In the genomic region with DNA sequence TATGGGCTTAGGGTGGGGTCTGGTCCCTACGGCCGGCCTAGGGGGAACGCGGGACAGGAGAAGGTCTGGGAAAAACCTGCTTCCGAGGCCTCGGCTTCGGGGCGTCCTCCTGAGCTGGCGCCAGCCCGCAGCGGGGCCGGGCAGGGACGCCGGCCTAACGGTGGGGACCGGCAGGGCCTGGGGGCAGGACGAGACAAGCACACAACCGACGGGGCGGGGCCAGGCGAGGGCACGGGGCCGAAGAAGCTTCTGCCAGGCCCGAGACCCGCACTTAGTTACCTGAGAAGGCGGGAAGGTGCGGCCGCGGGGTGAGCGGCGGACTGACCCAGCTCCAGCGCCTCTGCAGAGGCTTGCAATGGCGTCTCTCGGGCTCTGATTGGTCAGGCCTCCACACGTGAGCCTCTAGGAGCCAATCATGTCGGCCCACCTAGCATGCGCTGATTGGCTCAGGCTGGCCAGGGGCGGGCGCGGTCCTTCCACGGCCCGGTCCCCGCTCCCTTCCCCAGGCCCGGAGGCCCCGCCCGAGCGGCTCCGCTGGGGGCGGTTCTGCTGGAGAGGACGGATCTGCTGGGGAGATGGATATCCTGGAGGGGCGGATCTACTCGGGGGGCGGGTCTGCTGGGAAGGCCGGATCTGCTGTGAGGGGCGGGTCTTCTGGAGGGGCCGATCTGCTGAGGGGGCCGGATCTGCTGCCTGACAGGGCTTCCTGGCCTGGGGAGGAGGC, we compare ENCODE assay signal across 1 cellular context.
A peak's percentile ranks its signal among the peaks of the same experiment; 100 is the strongest.
TF ChIP-seq lines count a peak whose summit lies in the region.

No MANE protein-coding gene starts in this region.

TF ChIP-seq in HepG2, 621 proteins besides CTCF, POLR2A, EP300 and RAD21 (continued from another document and continues in another):
- TF ChIP-seq, protein P1, sequence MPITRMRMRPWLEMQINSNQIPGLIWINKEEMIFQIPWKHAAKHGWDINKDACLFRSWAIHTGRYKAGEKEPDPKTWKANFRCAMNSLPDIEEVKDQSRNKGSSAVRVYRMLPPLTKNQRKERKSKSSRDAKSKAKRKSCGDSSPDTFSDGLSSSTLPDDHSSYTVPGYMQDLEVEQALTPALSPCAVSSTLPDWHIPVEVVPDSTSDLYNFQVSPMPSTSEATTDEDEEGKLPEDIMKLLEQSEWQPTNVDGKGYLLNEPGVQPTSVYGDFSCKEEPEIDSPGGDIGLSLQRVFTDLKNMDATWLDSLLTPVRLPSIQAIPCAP (CRISPR knock-in tag; IDR thresholded peaks at IDR 0.05; ENCODE audit: low read depth), result 0 out of 2 replicates have a peak, but pooled peaks have one; percentile 47
- TF ChIP-seq, protein P2, sequence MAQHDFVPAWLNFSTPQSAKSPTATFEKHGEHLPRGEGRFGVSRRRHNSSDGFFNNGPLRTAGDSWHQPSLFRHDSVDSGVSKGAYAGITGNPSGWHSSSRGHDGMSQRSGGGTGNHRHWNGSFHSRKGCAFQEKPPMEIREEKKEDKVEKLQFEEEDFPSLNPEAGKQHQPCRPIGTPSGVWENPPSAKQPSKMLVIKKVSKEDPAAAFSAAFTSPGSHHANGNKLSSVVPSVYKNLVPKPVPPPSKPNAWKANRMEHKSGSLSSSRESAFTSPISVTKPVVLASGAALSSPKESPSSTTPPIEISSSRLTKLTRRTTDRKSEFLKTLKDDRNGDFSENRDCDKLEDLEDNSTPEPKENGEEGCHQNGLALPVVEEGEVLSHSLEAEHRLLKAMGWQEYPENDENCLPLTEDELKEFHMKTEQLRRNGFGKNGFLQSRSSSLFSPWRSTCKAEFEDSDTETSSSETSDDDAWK (CRISPR knock-in tag; IDR thresholded peaks at IDR 0.05), result no peak
- TF ChIP-seq HOXA9 (CRISPR knock-in tag; IDR thresholded peaks at IDR 0.05; ENCODE audit: borderline replicate concordance) (no peak), BRD4 (CRISPR knock-in tag; IDR thresholded peaks at IDR 0.05) (peak; percentile 88; the same call in 1 of the 2 replicates), ZNF839 (CRISPR knock-in tag; IDR thresholded peaks at IDR 0.05; ENCODE audit: borderline replicate concordance) (no peak; the same call in 1 of the 2 replicates), NR2F2 (IDR thresholded peaks at IDR 0.05; ENCODE audit: borderline replicate concordance, low read depth) (no peak; the same call in 1 of the 2 replicates), PAX8 (CRISPR knock-in tag; IDR thresholded peaks at IDR 0.05; ENCODE audit: borderline replicate concordance) (no peak), REL (CRISPR knock-in tag; conservative IDR thresholded peaks at IDR 0.05) (no peak), IKZF1 (IDR thresholded peaks at IDR 0.05) (no peak), SIN3A (IDR thresholded peaks at IDR 0.05; ENCODE audit: borderline replicate concordance, low read depth, low read length) (no peak), ZBTB3 (CRISPR knock-in tag; IDR thresholded peaks at IDR 0.05; ENCODE audit: borderline replicate concordance, low read depth) (no peak), ELF1 (CRISPR knock-in tag; IDR thresholded peaks at IDR 0.05) (no peak; the same call in 1 of the 2 replicates), MAF1 (CRISPR knock-in tag; IDR thresholded peaks at IDR 0.05; ENCODE audit: borderline replicate concordance) (peak; percentile 58; the same call in 1 of the 2 replicates), HMGA1 (CRISPR knock-in tag; conservative IDR thresholded peaks at IDR 0.05) (no peak), ZNF256 (CRISPR knock-in tag; conservative IDR thresholded peaks at IDR 0.05) (peak; percentile 83), FOXA3 (CRISPR knock-in tag; IDR thresholded peaks at IDR 0.05) (no peak), NBN (conservative IDR thresholded peaks at IDR 0.05) (no peak), ZNF747 (CRISPR knock-in tag; IDR thresholded peaks at IDR 0.05; ENCODE audit: borderline replicate concordance) (no peak), ZNF674 (CRISPR knock-in tag; IDR thresholded peaks at IDR 0.05; ENCODE audit: low read depth) (no peak), NFE2L2 (IDR thresholded peaks at IDR 0.05; ENCODE audit: low read length) (no peak), CBX2 (IDR thresholded peaks at IDR 0.05; ENCODE audit: low read depth, low read length) (no peak), CBX2 (CRISPR knock-in tag; IDR thresholded peaks at IDR 0.05; ENCODE audit: low read depth) (no peak), ZNF274 (CRISPR knock-in tag; IDR thresholded peaks at IDR 0.05) (no peak; the same call in 1 of the 2 replicates), ISX (CRISPR knock-in tag; conservative IDR thresholded peaks at IDR 0.05) (0 out of 2 replicates have a peak, but pooled peaks have one; percentile 65), ZNF264 (CRISPR knock-in tag; IDR thresholded peaks at IDR 0.05) (peak; percentile 45), ZNF44 (CRISPR knock-in tag; IDR thresholded peaks at IDR 0.05) (no peak), MBNL3 (CRISPR knock-in tag; conservative IDR thresholded peaks at IDR 0.05) (no peak), RFXAP (CRISPR knock-in tag; IDR thresholded peaks at IDR 0.05; ENCODE audit: borderline replicate concordance) (peak; percentile 95), ZNF232 (CRISPR knock-in tag; IDR thresholded peaks at IDR 0.05; ENCODE audit: borderline replicate concordance) (peak; percentile 62; the same call in 1 of the 2 replicates)
- TF ChIP-seq, protein P3, sequence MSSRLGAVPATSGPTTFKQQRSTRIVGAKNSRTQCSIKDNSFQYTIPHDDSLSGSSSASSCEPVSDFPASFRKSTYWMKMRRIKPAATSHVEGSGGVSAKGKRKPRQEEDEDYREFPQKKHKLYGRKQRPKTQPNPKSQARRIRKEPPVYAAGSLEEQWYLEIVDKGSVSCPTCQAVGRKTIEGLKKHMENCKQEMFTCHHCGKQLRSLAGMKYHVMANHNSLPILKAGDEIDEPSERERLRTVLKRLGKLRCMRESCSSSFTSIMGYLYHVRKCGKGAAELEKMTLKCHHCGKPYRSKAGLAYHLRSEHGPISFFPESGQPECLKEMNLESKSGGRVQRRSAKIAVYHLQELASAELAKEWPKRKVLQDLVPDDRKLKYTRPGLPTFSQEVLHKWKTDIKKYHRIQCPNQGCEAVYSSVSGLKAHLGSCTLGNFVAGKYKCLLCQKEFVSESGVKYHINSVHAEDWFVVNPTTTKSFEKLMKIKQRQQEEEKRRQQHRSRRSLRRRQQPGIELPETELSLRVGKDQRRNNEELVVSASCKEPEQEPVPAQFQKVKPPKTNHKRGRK (CRISPR knock-in tag; IDR thresholded peaks at IDR 0.05), result no peak
- TF ChIP-seq, protein P4, sequence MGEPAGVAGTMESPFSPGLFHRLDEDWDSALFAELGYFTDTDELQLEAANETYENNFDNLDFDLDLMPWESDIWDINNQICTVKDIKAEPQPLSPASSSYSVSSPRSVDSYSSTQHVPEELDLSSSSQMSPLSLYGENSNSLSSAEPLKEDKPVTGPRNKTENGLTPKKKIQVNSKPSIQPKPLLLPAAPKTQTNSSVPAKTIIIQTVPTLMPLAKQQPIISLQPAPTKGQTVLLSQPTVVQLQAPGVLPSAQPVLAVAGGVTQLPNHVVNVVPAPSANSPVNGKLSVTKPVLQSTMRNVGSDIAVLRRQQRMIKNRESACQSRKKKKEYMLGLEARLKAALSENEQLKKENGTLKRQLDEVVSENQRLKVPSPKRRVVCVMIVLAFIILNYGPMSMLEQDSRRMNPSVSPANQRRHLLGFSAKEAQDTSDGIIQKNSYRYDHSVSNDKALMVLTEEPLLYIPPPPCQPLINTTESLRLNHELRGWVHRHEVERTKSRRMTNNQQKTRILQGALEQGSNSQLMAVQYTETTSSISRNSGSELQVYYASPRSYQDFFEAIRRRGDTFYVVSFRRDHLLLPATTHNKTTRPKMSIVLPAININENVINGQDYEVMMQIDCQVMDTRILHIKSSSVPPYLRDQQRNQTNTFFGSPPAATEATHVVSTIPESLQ (CRISPR knock-in tag; conservative IDR thresholded peaks at IDR 0.05), result no peak
- TF ChIP-seq, protein P5, sequence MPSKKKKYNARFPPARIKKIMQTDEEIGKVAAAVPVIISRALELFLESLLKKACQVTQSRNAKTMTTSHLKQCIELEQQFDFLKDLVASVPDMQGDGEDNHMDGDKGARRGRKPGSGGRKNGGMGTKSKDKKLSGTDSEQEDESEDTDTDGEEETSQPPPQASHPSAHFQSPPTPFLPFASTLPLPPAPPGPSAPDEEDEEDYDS (CRISPR knock-in tag; IDR thresholded peaks at IDR 0.05), result peak; percentile 70; the same call in 1 of the 2 replicates
- TF ChIP-seq, protein P6, sequence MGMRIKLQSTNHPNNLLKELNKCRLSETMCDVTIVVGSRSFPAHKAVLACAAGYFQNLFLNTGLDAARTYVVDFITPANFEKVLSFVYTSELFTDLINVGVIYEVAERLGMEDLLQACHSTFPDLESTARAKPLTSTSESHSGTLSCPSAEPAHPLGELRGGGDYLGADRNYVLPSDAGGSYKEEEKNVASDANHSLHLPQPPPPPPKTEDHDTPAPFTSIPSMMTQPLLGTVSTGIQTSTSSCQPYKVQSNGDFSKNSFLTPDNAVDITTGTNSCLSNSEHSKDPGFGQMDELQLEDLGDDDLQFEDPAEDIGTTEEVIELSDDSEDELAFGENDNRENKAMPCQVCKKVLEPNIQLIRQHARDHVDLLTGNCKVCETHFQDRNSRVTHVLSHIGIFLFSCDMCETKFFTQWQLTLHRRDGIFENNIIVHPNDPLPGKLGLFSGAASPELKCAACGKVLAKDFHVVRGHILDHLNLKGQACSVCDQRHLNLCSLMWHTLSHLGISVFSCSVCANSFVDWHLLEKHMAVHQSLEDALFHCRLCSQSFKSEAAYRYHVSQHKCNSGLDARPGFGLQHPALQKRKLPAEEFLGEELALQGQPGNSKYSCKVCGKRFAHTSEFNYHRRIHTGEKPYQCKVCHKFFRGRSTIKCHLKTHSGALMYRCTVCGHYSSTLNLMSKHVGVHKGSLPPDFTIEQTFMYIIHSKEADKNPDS (CRISPR knock-in tag; IDR thresholded peaks at IDR 0.05), result 0 out of 2 replicates have a peak, but pooled peaks have one; percentile 58
- TF ChIP-seq, protein P7, sequence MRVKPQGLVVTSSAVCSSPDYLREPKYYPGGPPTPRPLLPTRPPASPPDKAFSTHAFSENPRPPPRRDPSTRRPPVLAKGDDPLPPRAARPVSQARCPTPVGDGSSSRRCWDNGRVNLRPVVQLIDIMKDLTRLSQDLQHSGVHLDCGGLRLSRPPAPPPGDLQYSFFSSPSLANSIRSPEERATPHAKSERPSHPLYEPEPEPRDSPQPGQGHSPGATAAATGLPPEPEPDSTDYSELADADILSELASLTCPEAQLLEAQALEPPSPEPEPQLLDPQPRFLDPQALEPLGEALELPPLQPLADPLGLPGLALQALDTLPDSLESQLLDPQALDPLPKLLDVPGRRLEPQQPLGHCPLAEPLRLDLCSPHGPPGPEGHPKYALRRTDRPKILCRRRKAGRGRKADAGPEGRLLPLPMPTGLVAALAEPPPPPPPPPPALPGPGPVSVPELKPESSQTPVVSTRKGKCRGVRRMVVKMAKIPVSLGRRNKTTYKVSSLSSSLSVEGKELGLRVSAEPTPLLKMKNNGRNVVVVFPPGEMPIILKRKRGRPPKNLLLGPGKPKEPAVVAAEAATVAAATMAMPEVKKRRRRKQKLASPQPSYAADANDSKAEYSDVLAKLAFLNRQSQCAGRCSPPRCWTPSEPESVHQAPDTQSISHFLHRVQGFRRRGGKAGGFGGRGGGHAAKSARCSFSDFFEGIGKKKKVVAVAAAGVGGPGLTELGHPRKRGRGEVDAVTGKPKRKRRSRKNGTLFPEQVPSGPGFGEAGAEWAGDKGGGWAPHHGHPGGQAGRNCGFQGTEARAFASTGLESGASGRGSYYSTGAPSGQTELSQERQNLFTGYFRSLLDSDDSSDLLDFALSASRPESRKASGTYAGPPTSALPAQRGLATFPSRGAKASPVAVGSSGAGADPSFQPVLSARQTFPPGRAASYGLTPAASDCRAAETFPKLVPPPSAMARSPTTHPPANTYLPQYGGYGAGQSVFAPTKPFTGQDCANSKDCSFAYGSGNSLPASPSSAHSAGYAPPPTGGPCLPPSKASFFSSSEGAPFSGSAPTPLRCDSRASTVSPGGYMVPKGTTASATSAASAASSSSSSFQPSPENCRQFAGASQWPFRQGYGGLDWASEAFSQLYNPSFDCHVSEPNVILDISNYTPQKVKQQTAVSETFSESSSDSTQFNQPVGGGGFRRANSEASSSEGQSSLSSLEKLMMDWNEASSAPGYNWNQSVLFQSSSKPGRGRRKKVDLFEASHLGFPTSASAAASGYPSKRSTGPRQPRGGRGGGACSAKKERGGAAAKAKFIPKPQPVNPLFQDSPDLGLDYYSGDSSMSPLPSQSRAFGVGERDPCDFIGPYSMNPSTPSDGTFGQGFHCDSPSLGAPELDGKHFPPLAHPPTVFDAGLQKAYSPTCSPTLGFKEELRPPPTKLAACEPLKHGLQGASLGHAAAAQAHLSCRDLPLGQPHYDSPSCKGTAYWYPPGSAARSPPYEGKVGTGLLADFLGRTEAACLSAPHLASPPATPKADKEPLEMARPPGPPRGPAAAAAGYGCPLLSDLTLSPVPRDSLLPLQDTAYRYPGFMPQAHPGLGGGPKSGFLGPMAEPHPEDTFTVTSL (CRISPR knock-in tag; IDR thresholded peaks at IDR 0.05; ENCODE audit: borderline replicate concordance), result peak; percentile 60; the same call in 1 of the 2 replicates
- TF ChIP-seq, protein P8, sequence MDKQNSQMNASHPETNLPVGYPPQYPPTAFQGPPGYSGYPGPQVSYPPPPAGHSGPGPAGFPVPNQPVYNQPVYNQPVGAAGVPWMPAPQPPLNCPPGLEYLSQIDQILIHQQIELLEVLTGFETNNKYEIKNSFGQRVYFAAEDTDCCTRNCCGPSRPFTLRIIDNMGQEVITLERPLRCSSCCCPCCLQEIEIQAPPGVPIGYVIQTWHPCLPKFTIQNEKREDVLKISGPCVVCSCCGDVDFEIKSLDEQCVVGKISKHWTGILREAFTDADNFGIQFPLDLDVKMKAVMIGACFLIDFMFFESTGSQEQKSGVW (CRISPR knock-in tag; IDR thresholded peaks at IDR 0.05; ENCODE audit: borderline replicate concordance), result peak; percentile 80; the same call in 1 of the 2 replicates
- TF ChIP-seq, protein P9, sequence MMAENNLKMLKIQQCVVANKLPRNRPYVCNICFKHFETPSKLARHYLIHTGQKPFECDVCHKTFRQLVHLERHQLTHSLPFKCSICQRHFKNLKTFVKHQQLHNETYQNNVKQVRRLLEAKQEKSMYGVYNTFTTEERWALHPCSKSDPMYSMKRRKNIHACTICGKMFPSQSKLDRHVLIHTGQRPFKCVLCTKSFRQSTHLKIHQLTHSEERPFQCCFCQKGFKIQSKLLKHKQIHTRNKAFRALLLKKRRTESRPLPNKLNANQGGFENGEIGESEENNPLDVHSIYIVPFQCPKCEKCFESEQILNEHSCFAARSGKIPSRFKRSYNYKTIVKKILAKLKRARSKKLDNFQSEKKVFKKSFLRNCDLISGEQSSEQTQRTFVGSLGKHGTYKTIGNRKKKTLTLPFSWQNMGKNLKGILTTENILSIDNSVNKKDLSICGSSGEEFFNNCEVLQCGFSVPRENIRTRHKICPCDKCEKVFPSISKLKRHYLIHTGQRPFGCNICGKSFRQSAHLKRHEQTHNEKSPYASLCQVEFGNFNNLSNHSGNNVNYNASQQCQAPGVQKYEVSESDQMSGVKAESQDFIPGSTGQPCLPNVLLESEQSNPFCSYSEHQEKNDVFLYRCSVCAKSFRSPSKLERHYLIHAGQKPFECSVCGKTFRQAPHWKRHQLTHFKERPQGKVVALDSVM (CRISPR knock-in tag; IDR thresholded peaks at IDR 0.05), result no peak
- TF ChIP-seq, protein P10, sequence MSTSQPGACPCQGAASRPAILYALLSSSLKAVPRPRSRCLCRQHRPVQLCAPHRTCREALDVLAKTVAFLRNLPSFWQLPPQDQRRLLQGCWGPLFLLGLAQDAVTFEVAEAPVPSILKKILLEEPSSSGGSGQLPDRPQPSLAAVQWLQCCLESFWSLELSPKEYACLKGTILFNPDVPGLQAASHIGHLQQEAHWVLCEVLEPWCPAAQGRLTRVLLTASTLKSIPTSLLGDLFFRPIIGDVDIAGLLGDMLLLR (CRISPR knock-in tag; IDR thresholded peaks at IDR 0.05), result no peak
- TF ChIP-seq, protein P11, sequence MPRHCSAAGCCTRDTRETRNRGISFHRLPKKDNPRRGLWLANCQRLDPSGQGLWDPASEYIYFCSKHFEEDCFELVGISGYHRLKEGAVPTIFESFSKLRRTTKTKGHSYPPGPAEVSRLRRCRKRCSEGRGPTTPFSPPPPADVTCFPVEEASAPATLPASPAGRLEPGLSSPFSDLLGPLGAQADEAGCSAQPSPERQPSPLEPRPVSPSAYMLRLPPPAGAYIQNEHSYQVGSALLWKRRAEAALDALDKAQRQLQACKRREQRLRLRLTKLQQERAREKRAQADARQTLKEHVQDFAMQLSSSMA (CRISPR knock-in tag; IDR thresholded peaks at IDR 0.05), result no peak; the same call in 1 of the 2 replicates
